Comparison of ENCODE assay signal across 8 cellular contexts in the genomic region with DNA sequence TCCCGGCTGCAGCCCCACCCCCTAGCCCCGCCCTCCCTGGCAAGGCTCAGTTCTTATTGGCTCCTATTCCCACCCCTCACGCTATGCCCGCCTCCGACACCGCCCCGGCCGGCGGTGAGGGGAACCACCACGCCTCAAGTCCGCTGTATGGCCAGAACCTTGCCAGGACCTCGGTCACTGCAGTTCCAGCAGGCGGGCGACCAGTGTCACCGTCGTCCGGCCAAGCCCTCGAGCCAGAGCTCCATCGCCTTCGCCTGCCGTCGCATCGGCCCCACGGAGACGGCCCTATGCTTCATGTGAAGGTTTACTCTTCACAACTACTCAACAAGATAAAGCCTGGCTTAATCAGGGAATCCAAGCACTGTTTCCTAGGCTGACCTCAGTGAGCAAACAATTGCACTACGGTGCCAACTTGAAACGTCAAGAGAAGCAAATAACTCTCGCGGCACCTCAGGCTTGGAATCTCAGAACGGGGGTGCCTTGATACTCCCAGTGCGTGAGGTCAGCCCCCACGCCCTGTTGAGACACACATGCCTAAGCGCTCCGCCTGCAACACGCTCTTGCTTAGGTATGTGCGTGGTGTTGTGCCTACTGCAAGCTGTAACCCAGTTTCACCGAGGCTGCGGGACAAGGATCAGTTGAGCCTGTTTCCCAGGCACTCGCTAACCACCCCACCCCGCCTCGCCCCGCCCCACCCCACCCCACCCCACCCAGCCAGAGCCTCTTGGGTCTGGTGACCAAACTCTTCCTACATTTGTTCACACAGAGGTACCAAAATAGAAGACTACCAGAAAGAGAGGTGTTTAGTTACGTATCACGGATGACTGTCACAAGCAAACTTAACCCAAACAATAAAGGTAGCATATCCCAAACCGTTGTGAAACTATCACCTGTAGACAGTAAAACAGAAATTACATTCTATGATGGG. TPM values are rescaled to one million over a fixed set of nuclear protein-coding genes. Genes with fewer than 3 reads are reported as not detected.
DNase-seq lines count a peak whose midpoint lies in the region; ATAC-seq and TF ChIP-seq lines count a peak whose summit lies in the region.

No MANE protein-coding gene starts in this region.

- peak; percentile 95 for ATAC-seq in GM18517 (IDR thresholded peaks at IDR 0.05; ENCODE audit: unreplicated experiment)
- ATAC-seq in HG03045 (IDR thresholded peaks at IDR 0.05; ENCODE audit: unreplicated experiment): peak; percentile 99

- peaks cover 2% of the 10 kb centered on the region for H3K36me3 Mint-ChIP-seq in chondrocyte (ENCODE audit: low read depth)

- peak overlapping the region; percentile 89 for H3K4me3 Mint-ChIP-seq in chondrocyte (ENCODE audit: unreplicated experiment)

- DNase-seq in A172 (ENCODE audit: low spot score) (peak; percentile 62), NCI-H226 (peak; percentile 95), chondrocyte (ENCODE audit: low spot score) (peak; percentile 89), kidney glomerular epithelial cell (lab: John Stamatoyannopoulos, UW) (peak; percentile 87)
- peak; percentile 74 to 86 for DNase-seq in activated CD4-positive, alpha-beta T cell treated with anti-CD3 and anti-CD28 coated beads for 24 hours (ENCODE audit: low read depth in 2 of 2)
- peak; percentile 69 to 81 for DNase-seq in stimulated activated CD4-positive, alpha-beta T cell treated with anti-CD3 and anti-CD28 coated beads, Interleukin-15, amount 100 ng/mL, for 1 hour (ENCODE audit: low read depth in 1 of 2, low spot score in 1 of 2)

- peaks cover 14% of the 10 kb centered on the region for H3K27me3 Mint-ChIP-seq in chondrocyte (ENCODE audit: low read depth)

- H3K27ac Mint-ChIP-seq in chondrocyte (ENCODE audit: unreplicated experiment): peak overlapping the region; percentile 87

- peak; percentile 47 for TF ChIP-seq CTCF in chondrocyte (IDR thresholded peaks at IDR 0.05)

- no peaks in the 10 kb centered on the region for H3K9me3 Mint-ChIP-seq in chondrocyte (ENCODE audit: low read depth)

- peaks cover 13% of the 10 kb centered on the region for H3K4me1 Mint-ChIP-seq in chondrocyte (ENCODE audit: low read depth)

RNA-seq across cellular contexts. Expression of a gene that starts 0.5 kb away (rescaled TPM):
- total RNA-seq in A172 (2014; rRNA removed; shearing (Covaris generic)): 0.81 and 1.3 TPM in 2 replicates
- 3.0 to 3.8 TPM (median 3.3 TPM) in 3 replicates for total RNA-seq in chondrocyte

RNA-seq across cellular contexts. Expression of a gene that starts 25.0 kb away (rescaled TPM):
- total RNA-seq in A172 (2014; rRNA removed; shearing (Covaris generic)): 0.60 TPM in 1 of 2 replicates, not detected in the other
- total RNA-seq in chondrocyte: not detected in 3 replicates

RNA-seq across cellular contexts. Expression of a gene that starts 46.2 kb away (rescaled TPM):
- 143 and 160 TPM in 2 replicates for total RNA-seq in A172 (2014; rRNA removed; shearing (Covaris generic))
- total RNA-seq in chondrocyte: 33.9 to 37.4 TPM (median 36.0 TPM) in 3 replicates

Comparison
In these comparisons a context has a peak if more than half of its experiments do, and no peak if none do; other contexts are left out.
1. Peak in every context shown above with its lines: DNase-seq and ATAC-seq.